ENCODE assay signal across 12 cellular contexts in genomic region chr19:55652311-55653078, GRCh38. TPM values are rescaled to one million over a fixed set of nuclear protein-coding genes. Genes with fewer than 3 reads are reported as not detected.
DNase-seq lines count a peak whose midpoint lies in the region; ATAC-seq, FAIRE-seq and TF ChIP-seq lines count a peak whose summit lies in the region.
"Had no signal": no experiment of that assay in that cellular context is flagged by ENCODE, and none has a peak within 500 bp of the region (broad histone marks: within the 10 kb centered on the region; RNA-seq: fewer than 3 reads in every experiment).

No MANE protein-coding gene starts in this region.

- H2AFZ ChIP-seq in HepG2 (ENCODE audit: low read length), result no peak overlapping the region

- H3K4me1 ChIP-seq in ascending aorta (peaks cover 15 to 25% of the 10 kb centered on the region in 2 donors), HepG2 (ENCODE audit: insufficient read depth, low read length) (peaks cover 26% of the 10 kb centered on the region), tibial nerve (peaks cover 0 to 54% (median 27%) of the 10 kb centered on the region in 4 donors), foreskin keratinocyte (peaks cover 9% of the 10 kb centered on the region)

- ATAC-seq in HepG2 (no peak), HG02840 (IDR thresholded peaks at IDR 0.05; ENCODE audit: low FRiP score, unreplicated experiment) (no peak), foreskin keratinocyte (no peak), GM21825 (IDR thresholded peaks at IDR 0.05; ENCODE audit: unreplicated experiment) (no peak)

- BruUV-seq in HepG2 (replicated peaks; lab: Mats Ljungman, UMichigan), result no TSS peak

- H3K9ac ChIP-seq in HepG2 (ENCODE audit: insufficient read depth, low read depth, low read length), result no peak overlapping the region

- no peaks in the 10 kb centered on the region for H3K36me3 ChIP-seq in ascending aorta
- H3K36me3 ChIP-seq in HepG2 (replicated peaks in 1 of 2; ENCODE audit: control insufficient read depth in 1 of 2, insufficient read depth in 2 of 2, low read length in 2 of 2), result no peaks in the 10 kb centered on the region; a peak in 1 of 5 replicates
- H3K36me3 ChIP-seq in tibial nerve, result peaks cover 0 to 25% (median 0%) of the 10 kb centered on the region in 3 donors
- H3K36me3 ChIP-seq: vagina had no signal

- TF ChIP-seq POLR2A in HepG2 (IDR thresholded peaks at IDR 0.05; ENCODE audit: insufficient read depth in 1 of 2, low read depth in 2 of 2, low read length in 2 of 2) (no peak), tibial nerve (IDR thresholded peaks at IDR 0.05) (no peak)

- TF ChIP-seq CTCF in ascending aorta (IDR thresholded peaks at IDR 0.05), result no peak
- no peak for TF ChIP-seq CTCF in HepG2 (CRISPR knock-in tag; IDR thresholded peaks at IDR 0.05)
- TF ChIP-seq CTCF in tibial nerve (IDR thresholded peaks at IDR 0.05), result no peak
- TF ChIP-seq CTCF in foreskin keratinocyte (conservative IDR thresholded peaks at IDR 0.05), result no peak

- CTCF ChIA-PET in HepG2 (lab: Yijun Ruan, JAX; ENCODE audit: low intra/inter-chr PET ratio, low total read pairs), result interaction anchor here (1.7 to 2.3 kb wide), 2 partner anchors 19 to 20 kb away, joined by 7 to 21 read pairs; no protein-coding TSS in a partner anchor

- no peak for FAIRE-seq in HepG2 (lab: Jason Lieb, UNC)

- POLR2A ChIA-PET in HepG2 (lab: Yijun Ruan, JAX), result no interaction called here

- peak; percentile 23 for DNase-seq in activated gamma-delta T cell (lab: John Stamatoyannopoulos, UW)
- no peak for DNase-seq in activated gamma-delta T cell treated with Interleukin-2 at 50 U/mL for 16 hours
- DNase-seq in ascending aorta (ENCODE audit: low spot score in 2 of 2), result no peak
- no peak for DNase-seq in HepG2 (ENCODE audit: low spot score)
- DNase-seq in tibial nerve (ENCODE audit: low spot score in 2 of 2), result no peak
- DNase-seq in foreskin keratinocyte, result no peak
- DNase-seq: kidney glomerular epithelial cell, MV-4-11, NCI-H526 had no signal

- H3K4me3 ChIP-seq in ascending aorta (no peak overlapping the region), HepG2 (replicated peaks in 1 of 3; ENCODE audit: insufficient read depth in 1 of 3, low read depth in 2 of 3, low read length in 3 of 3) (no peak overlapping the region), tibial nerve (no peak overlapping the region)

- no peak for TF ChIP-seq RAD21 in HepG2 (CRISPR knock-in tag; IDR thresholded peaks at IDR 0.05)

- 0 out of 2 replicates have a peak overlapping the region, but pooled peaks have one; percentile 91 for H3K4me2 ChIP-seq in HepG2 (ENCODE audit: low read depth, low read length)

- H4K20me1 ChIP-seq in HepG2 (ENCODE audit: insufficient read depth, low read length), result peaks cover 23% of the 10 kb centered on the region

- WGBS in HepG2 (ENCODE audit: low lambda C conversion rate), result 96% methylated on average over 62 of the region's 68 CpGs
- WGBS in tibial nerve, 2 donors, result 72% methylated on average over 51 to 68 of the region's 68 CpGs

- peaks cover 25% of the 10 kb centered on the region for H3K79me2 ChIP-seq in HepG2 (ENCODE audit: insufficient read depth, low read length)

- H3K27ac ChIP-seq in ascending aorta (peak overlapping the region; percentile 97), HepG2 (ENCODE audit: extremely low read length, insufficient read depth, low read length) (no peak overlapping the region), tibial nerve (peak overlapping the region in 3 of 4 donors; percentile 94 to 99 (median 99)), foreskin keratinocyte (no peak overlapping the region)

- in situ Hi-C loops in HepG2 (cut with HindIII; ENCODE audit: extremely low pct_ligation_motif_present, low pct_unique_long_range_greater_than_20kb), result no loop called here

- intact Hi-C loops in ascending aorta (cut with DNase I) (loop anchor here (1.0 to 10.0 kb wide), 4 partner anchors 20 to 1458 kb away; partner anchors contain the start of genes LENG8, PPP1R12C and TSEN34), HepG2 (cut with micrococcal nuclease; ENCODE audit: unreplicated experiment) (no loop called here)

- no peak for TF ChIP-seq EP300 in HepG2 (IDR thresholded peaks at IDR 0.05; ENCODE audit: low read depth in 2 of 2, low read length in 2 of 2)
- TF ChIP-seq EP300 in HepG2 (CRISPR knock-in tag; IDR thresholded peaks at IDR 0.05; ENCODE audit: borderline replicate concordance), result no peak
- no peak for TF ChIP-seq EP300 in tibial nerve (IDR thresholded peaks at IDR 0.05)

- H3K27me3 ChIP-seq in ascending aorta, result no peaks in the 10 kb centered on the region
- no peaks in the 10 kb centered on the region; a peak in 1 of 5 replicates for H3K27me3 ChIP-seq in HepG2 (ENCODE audit: control insufficient read depth in 1 of 2, insufficient read depth in 2 of 2, low read length in 2 of 2)
- no peaks in the 10 kb centered on the region for H3K27me3 ChIP-seq in tibial nerve
- no peaks in the 10 kb centered on the region for H3K27me3 ChIP-seq in foreskin keratinocyte
- H3K27me3 ChIP-seq: vagina had no signal

- no peaks in the 10 kb centered on the region for H3K9me3 ChIP-seq in ascending aorta
- H3K9me3 ChIP-seq in HepG2 (ENCODE audit: low read length), result no peaks in the 10 kb centered on the region
- no peaks in the 10 kb centered on the region for H3K9me3 ChIP-seq in tibial nerve
- H3K9me3 ChIP-seq: vagina had no signal

RNA-seq across cellular contexts. Expression of gene U2AF2, which starts 2.3 kb away (rescaled TPM):
- total RNA-seq in ascending aorta (221 TPM), HepG2 (2016; rRNA removed; fragmentation: Illumina TruSeq; extraction: Trizol) (124 and 127 TPM in 2 replicates), tibial nerve (100 to 1,000 TPM; 115 to 242 (median 141) TPM), foreskin keratinocyte (166 and 198 TPM in 2 replicates)
- 22.0 and 23.9 TPM in 2 replicates for total RNA-seq in HepG2 (2016; cell fraction: cytosol; rRNA removed; fragmentation: Illumina TruSeq; extraction: Trizol; ENCODE audit: low read depth)
- 117 and 129 TPM in 2 replicates for total RNA-seq in HepG2 (2016; cell fraction: insoluble cytoplasmic fraction; rRNA removed; fragmentation: Illumina TruSeq; extraction: Trizol)
- total RNA-seq in HepG2 (2016; cell fraction: membrane; rRNA removed; fragmentation: Illumina TruSeq; extraction: Trizol), result 34.1 and 39.9 TPM in 2 replicates
- total RNA-seq in HepG2 (2016; cell fraction: nucleus; rRNA removed; fragmentation: Illumina TruSeq; extraction: Trizol), result 67.4 and 78.0 TPM in 2 replicates
- polyA plus RNA-seq in HepG2 (2011; rRNA removed) (84.3 and 116 TPM in 2 replicates), foreskin keratinocyte (158 and 176 TPM in 2 replicates)
- 64.9 and 87.3 TPM in 2 replicates for polyA plus RNA-seq in HepG2 (2011; cell fraction: cytosol; rRNA removed)
- 388 and 484 TPM in 2 replicates for polyA plus RNA-seq in HepG2 (2011; cell fraction: nucleus; rRNA removed)
- 86.8 and 111 TPM in 2 replicates for polyA plus RNA-seq in HepG2 (2012)
- polyA plus RNA-seq in HepG2 (2016; cell fraction: cytosol; fragmentation: Illumina TruSeq; extraction: Trizol; ENCODE audit: low read depth), result 10.3 TPM in 2 replicates
- 146 and 162 TPM in 2 replicates for polyA plus RNA-seq in HepG2 (2016; cell fraction: insoluble cytoplasmic fraction; fragmentation: Illumina TruSeq; extraction: Trizol; ENCODE audit: low read depth)
- polyA plus RNA-seq in HepG2 (2016; cell fraction: membrane; fragmentation: Illumina TruSeq; extraction: Trizol; ENCODE audit: low read depth), result 21.2 and 21.5 TPM in 2 replicates
- polyA plus RNA-seq in HepG2 (2016; cell fraction: nucleus; fragmentation: Illumina TruSeq; extraction: Trizol; ENCODE audit: insufficient read depth, low read depth), result 178 and 182 TPM in 2 replicates
- 124 and 144 TPM in 2 replicates for polyA minus RNA-seq in HepG2 (2011; rRNA and poly(A)+ RNA removed; ENCODE audit: low replicate concordance)
- 41.7 and 55.9 TPM in 2 replicates for polyA minus RNA-seq in HepG2 (2011; cell fraction: cytosol; rRNA and poly(A)+ RNA removed)
- 60.4 and 76.0 TPM in 2 replicates for polyA minus RNA-seq in HepG2 (2011; cell fraction: nucleus; rRNA and poly(A)+ RNA removed)

RNA-seq across cellular contexts. Expression of gene CCDC106, which starts 4.5 kb away (rescaled TPM):
- total RNA-seq in ascending aorta (27.6 TPM), HepG2 (2016; rRNA removed; fragmentation: Illumina TruSeq; extraction: Trizol) (7.0 and 8.8 TPM in 2 replicates), tibial nerve (10 to 100 TPM; 14.5 to 39.6 (median 16.1) TPM), foreskin keratinocyte (4.7 and 6.1 TPM in 2 replicates)
- total RNA-seq in HepG2 (2016; cell fraction: cytosol; rRNA removed; fragmentation: Illumina TruSeq; extraction: Trizol; ENCODE audit: low read depth), result 10.8 and 12.3 TPM in 2 replicates
- total RNA-seq in HepG2 (2016; cell fraction: insoluble cytoplasmic fraction; rRNA removed; fragmentation: Illumina TruSeq; extraction: Trizol), result 4.5 and 9.6 TPM in 2 replicates
- total RNA-seq in HepG2 (2016; cell fraction: membrane; rRNA removed; fragmentation: Illumina TruSeq; extraction: Trizol), result 15.2 and 19.5 TPM in 2 replicates
- 4.3 and 4.4 TPM in 2 replicates for total RNA-seq in HepG2 (2016; cell fraction: nucleus; rRNA removed; fragmentation: Illumina TruSeq; extraction: Trizol)
- polyA plus RNA-seq in HepG2 (2011; rRNA removed) (4.7 and 6.2 TPM in 2 replicates), foreskin keratinocyte (7.9 and 9.3 TPM in 2 replicates)
- 3.2 and 6.1 TPM in 2 replicates for polyA plus RNA-seq in HepG2 (2011; cell fraction: cytosol; rRNA removed)
- polyA plus RNA-seq in HepG2 (2011; cell fraction: nucleus; rRNA removed), result 12.9 and 13.3 TPM in 2 replicates
- polyA plus RNA-seq in HepG2 (2012), result 4.6 and 4.9 TPM in 2 replicates
- 17.8 and 22.3 TPM in 2 replicates for polyA plus RNA-seq in HepG2 (2016; cell fraction: cytosol; fragmentation: Illumina TruSeq; extraction: Trizol; ENCODE audit: low read depth)
- polyA plus RNA-seq in HepG2 (2016; cell fraction: insoluble cytoplasmic fraction; fragmentation: Illumina TruSeq; extraction: Trizol; ENCODE audit: low read depth), result 10.6 and 16.4 TPM in 2 replicates
- polyA plus RNA-seq in HepG2 (2016; cell fraction: membrane; fragmentation: Illumina TruSeq; extraction: Trizol; ENCODE audit: low read depth), result 23.8 and 25.2 TPM in 2 replicates
- 20.2 and 22.7 TPM in 2 replicates for polyA plus RNA-seq in HepG2 (2016; cell fraction: nucleus; fragmentation: Illumina TruSeq; extraction: Trizol; ENCODE audit: insufficient read depth, low read depth)
- polyA minus RNA-seq in HepG2 (2011; rRNA and poly(A)+ RNA removed; ENCODE audit: low replicate concordance), result 4.4 and 6.2 TPM in 2 replicates
- polyA minus RNA-seq in HepG2 (2011; cell fraction: cytosol; rRNA and poly(A)+ RNA removed), result 1.8 and 3.4 TPM in 2 replicates
- 2.2 and 3.9 TPM in 2 replicates for polyA minus RNA-seq in HepG2 (2011; cell fraction: nucleus; rRNA and poly(A)+ RNA removed)

RNA-seq across cellular contexts. Expression of gene ZNF581, which starts 9.0 kb away (rescaled TPM):
- 12.1 TPM for total RNA-seq in ascending aorta
- 18.4 and 19.6 TPM in 2 replicates for total RNA-seq in HepG2 (2016; rRNA removed; fragmentation: Illumina TruSeq; extraction: Trizol)
- 34.0 and 35.7 TPM in 2 replicates for total RNA-seq in HepG2 (2016; cell fraction: cytosol; rRNA removed; fragmentation: Illumina TruSeq; extraction: Trizol; ENCODE audit: low read depth)
- 17.7 and 20.9 TPM in 2 replicates for total RNA-seq in HepG2 (2016; cell fraction: insoluble cytoplasmic fraction; rRNA removed; fragmentation: Illumina TruSeq; extraction: Trizol)
- total RNA-seq in HepG2 (2016; cell fraction: membrane; rRNA removed; fragmentation: Illumina TruSeq; extraction: Trizol), result 38.4 and 42.1 TPM in 2 replicates
- total RNA-seq in HepG2 (2016; cell fraction: nucleus; rRNA removed; fragmentation: Illumina TruSeq; extraction: Trizol), result 10.8 and 12.4 TPM in 2 replicates
- 49.5 and 52.6 TPM in 2 replicates for polyA plus RNA-seq in HepG2 (2011; rRNA removed)
- 38.8 and 63.7 TPM in 2 replicates for polyA plus RNA-seq in HepG2 (2011; cell fraction: cytosol; rRNA removed)
- polyA plus RNA-seq in HepG2 (2011; cell fraction: nucleus; rRNA removed), result 31.7 and 33.0 TPM in 2 replicates
- 36.3 and 55.4 TPM in 2 replicates for polyA plus RNA-seq in HepG2 (2012)
- 26.5 and 29.6 TPM in 2 replicates for polyA plus RNA-seq in HepG2 (2016; cell fraction: cytosol; fragmentation: Illumina TruSeq; extraction: Trizol; ENCODE audit: low read depth)
- 17.0 and 19.4 TPM in 2 replicates for polyA plus RNA-seq in HepG2 (2016; cell fraction: insoluble cytoplasmic fraction; fragmentation: Illumina TruSeq; extraction: Trizol; ENCODE audit: low read depth)
- polyA plus RNA-seq in HepG2 (2016; cell fraction: membrane; fragmentation: Illumina TruSeq; extraction: Trizol; ENCODE audit: low read depth), result 31.3 and 37.7 TPM in 2 replicates
- polyA plus RNA-seq in HepG2 (2016; cell fraction: nucleus; fragmentation: Illumina TruSeq; extraction: Trizol; ENCODE audit: insufficient read depth, low read depth), result 21.8 and 23.7 TPM in 2 replicates
- polyA minus RNA-seq in HepG2 (2011; rRNA and poly(A)+ RNA removed; ENCODE audit: low replicate concordance), result 18.8 and 71.6 TPM in 2 replicates
- 32.7 and 49.8 TPM in 2 replicates for polyA minus RNA-seq in HepG2 (2011; cell fraction: cytosol; rRNA and poly(A)+ RNA removed)
- polyA minus RNA-seq in HepG2 (2011; cell fraction: nucleus; rRNA and poly(A)+ RNA removed), result 8.4 and 9.6 TPM in 2 replicates
- total RNA-seq in tibial nerve, result 10 to 100 TPM in 2 of 4 donors, 1 to 10 TPM in 2; 5.7 to 19.4 (median 8.8) TPM
- total RNA-seq in foreskin keratinocyte, result 21.6 and 22.1 TPM in 2 replicates
- 28.0 and 30.5 TPM in 2 replicates for polyA plus RNA-seq in foreskin keratinocyte

RNA-seq across cellular contexts. Expression of gene ZNF580, which starts 11.7 kb away (rescaled TPM):
- total RNA-seq in ascending aorta (163 TPM), HepG2 (2016; rRNA removed; fragmentation: Illumina TruSeq; extraction: Trizol) (3.0 and 4.4 TPM in 2 replicates), tibial nerve (10 to 100 TPM; 24.1 to 67.5 (median 35.0) TPM), foreskin keratinocyte (9.8 and 11.2 TPM in 2 replicates)
- 4.9 and 7.2 TPM in 2 replicates for total RNA-seq in HepG2 (2016; cell fraction: cytosol; rRNA removed; fragmentation: Illumina TruSeq; extraction: Trizol; ENCODE audit: low read depth)
- total RNA-seq in HepG2 (2016; cell fraction: insoluble cytoplasmic fraction; rRNA removed; fragmentation: Illumina TruSeq; extraction: Trizol), result 1.4 and 3.8 TPM in 2 replicates
- 6.2 and 8.6 TPM in 2 replicates for total RNA-seq in HepG2 (2016; cell fraction: membrane; rRNA removed; fragmentation: Illumina TruSeq; extraction: Trizol)
- 3.4 and 4.3 TPM in 2 replicates for total RNA-seq in HepG2 (2016; cell fraction: nucleus; rRNA removed; fragmentation: Illumina TruSeq; extraction: Trizol)
- polyA plus RNA-seq in HepG2 (2011; rRNA removed) (6.0 and 7.0 TPM in 2 replicates), foreskin keratinocyte (20.4 and 23.2 TPM in 2 replicates)
- 4.7 and 7.3 TPM in 2 replicates for polyA plus RNA-seq in HepG2 (2011; cell fraction: cytosol; rRNA removed)
- 27.6 and 35.1 TPM in 2 replicates for polyA plus RNA-seq in HepG2 (2011; cell fraction: nucleus; rRNA removed)
- polyA plus RNA-seq in HepG2 (2012), result 18.9 and 26.2 TPM in 2 replicates
- 32.0 and 36.6 TPM in 2 replicates for polyA plus RNA-seq in HepG2 (2016; cell fraction: cytosol; fragmentation: Illumina TruSeq; extraction: Trizol; ENCODE audit: low read depth)
- 11.3 and 16.8 TPM in 2 replicates for polyA plus RNA-seq in HepG2 (2016; cell fraction: insoluble cytoplasmic fraction; fragmentation: Illumina TruSeq; extraction: Trizol; ENCODE audit: low read depth)
- 30.4 and 35.3 TPM in 2 replicates for polyA plus RNA-seq in HepG2 (2016; cell fraction: membrane; fragmentation: Illumina TruSeq; extraction: Trizol; ENCODE audit: low read depth)
- polyA plus RNA-seq in HepG2 (2016; cell fraction: nucleus; fragmentation: Illumina TruSeq; extraction: Trizol; ENCODE audit: insufficient read depth, low read depth), result 20.0 and 25.7 TPM in 2 replicates
- polyA minus RNA-seq in HepG2 (2011; rRNA and poly(A)+ RNA removed; ENCODE audit: low replicate concordance), result 7.9 and 9.8 TPM in 2 replicates
- polyA minus RNA-seq in HepG2 (2011; cell fraction: cytosol; rRNA and poly(A)+ RNA removed), result 8.1 and 9.1 TPM in 2 replicates
- polyA minus RNA-seq in HepG2 (2011; cell fraction: nucleus; rRNA and poly(A)+ RNA removed), result 7.1 and 8.8 TPM in 2 replicates

RNA-seq across cellular contexts. Expression of gene EPN1, which starts 22.5 kb away (rescaled TPM):
- total RNA-seq in ascending aorta (122 TPM), HepG2 (2016; rRNA removed; fragmentation: Illumina TruSeq; extraction: Trizol) (28.9 and 32.6 TPM in 2 replicates), tibial nerve (100 to 1,000 TPM in 3 of 4 donors, 10 to 100 TPM in 1; 92.0 to 164 (median 118) TPM), foreskin keratinocyte (90.8 and 95.3 TPM in 2 replicates)
- total RNA-seq in HepG2 (2016; cell fraction: cytosol; rRNA removed; fragmentation: Illumina TruSeq; extraction: Trizol; ENCODE audit: low read depth), result 52.8 and 53.7 TPM in 2 replicates
- total RNA-seq in HepG2 (2016; cell fraction: insoluble cytoplasmic fraction; rRNA removed; fragmentation: Illumina TruSeq; extraction: Trizol), result 25.9 and 29.9 TPM in 2 replicates
- 128 and 129 TPM in 2 replicates for total RNA-seq in HepG2 (2016; cell fraction: membrane; rRNA removed; fragmentation: Illumina TruSeq; extraction: Trizol)
- total RNA-seq in HepG2 (2016; cell fraction: nucleus; rRNA removed; fragmentation: Illumina TruSeq; extraction: Trizol), result 16.4 and 20.8 TPM in 2 replicates
- polyA plus RNA-seq in HepG2 (2011; rRNA removed) (31.7 and 43.7 TPM in 2 replicates), foreskin keratinocyte (139 and 144 TPM in 2 replicates)
- 46.0 and 71.9 TPM in 2 replicates for polyA plus RNA-seq in HepG2 (2011; cell fraction: cytosol; rRNA removed)
- 59.6 and 61.3 TPM in 2 replicates for polyA plus RNA-seq in HepG2 (2011; cell fraction: nucleus; rRNA removed)
- 69.9 and 79.8 TPM in 2 replicates for polyA plus RNA-seq in HepG2 (2012)
- 193 and 205 TPM in 2 replicates for polyA plus RNA-seq in HepG2 (2016; cell fraction: cytosol; fragmentation: Illumina TruSeq; extraction: Trizol; ENCODE audit: low read depth)
- polyA plus RNA-seq in HepG2 (2016; cell fraction: insoluble cytoplasmic fraction; fragmentation: Illumina TruSeq; extraction: Trizol; ENCODE audit: low read depth), result 64.3 and 84.2 TPM in 2 replicates
- polyA plus RNA-seq in HepG2 (2016; cell fraction: membrane; fragmentation: Illumina TruSeq; extraction: Trizol; ENCODE audit: low read depth), result 245 and 288 TPM in 2 replicates
- polyA plus RNA-seq in HepG2 (2016; cell fraction: nucleus; fragmentation: Illumina TruSeq; extraction: Trizol; ENCODE audit: insufficient read depth, low read depth), result 57.0 and 57.7 TPM in 2 replicates
- 37.6 and 70.9 TPM in 2 replicates for polyA minus RNA-seq in HepG2 (2011; rRNA and poly(A)+ RNA removed; ENCODE audit: low replicate concordance)
- polyA minus RNA-seq in HepG2 (2011; cell fraction: cytosol; rRNA and poly(A)+ RNA removed), result 66.7 and 69.6 TPM in 2 replicates
- polyA minus RNA-seq in HepG2 (2011; cell fraction: nucleus; rRNA and poly(A)+ RNA removed), result 14.3 and 14.4 TPM in 2 replicates

Comparison
In these comparisons a context has a peak if more than half of its experiments do, and no peak if none do; other contexts are left out.
1. H3K27ac ChIP-seq: peak in ascending aorta (2 of 2) and tibial nerve (3 of 4); none in HepG2 (single experiment) and foreskin keratinocyte (single experiment).